In genomic region chr12:1590083-1590979, GRCh38 we compare ENCODE assay signal across 8 cellular contexts. TPM values are rescaled to one million over a fixed set of nuclear protein-coding genes. Genes with fewer than 3 reads are reported as not detected.
DNase-seq lines count a peak whose midpoint lies in the region; ATAC-seq and TF ChIP-seq lines count a peak whose summit lies in the region.

No MANE protein-coding gene starts in this region.

- TF ChIP-seq CTCF in right lobe of liver (IDR thresholded peaks at IDR 0.05) (no peak), tibial nerve (IDR thresholded peaks at IDR 0.05) (no peak)

- TF ChIP-seq POLR2A in right lobe of liver (IDR thresholded peaks at IDR 0.05) = no peak
- TF ChIP-seq POLR2A in tibial nerve (IDR thresholded peaks at IDR 0.05) = no peak

- H3K36me3 ChIP-seq in right lobe of liver (peaks cover 0 to 6% (median 0%) of the 10 kb centered on the region in 4 donors), tibial nerve (peaks cover 0 to 4% (median 0%) of the 10 kb centered on the region in 3 donors)

- H3K4me1 ChIP-seq in right lobe of liver = peaks cover 0 to 35% (median 9%) of the 10 kb centered on the region in 4 donors
- peaks cover 0 to 75% (median 29%) of the 10 kb centered on the region in 4 donors for H3K4me1 ChIP-seq in tibial nerve

- intact Hi-C loops in right lobe of liver (cut with DNase I) = no loop called here

- WGBS in right lobe of liver (ENCODE audit: insufficient coverage, low coverage, low lambda C conversion rate, missing lambda C conversion rate) = 55% methylated on average over 12 of the region's 12 CpGs
- 15 to 17% methylated on average over 12 of the region's 12 CpGs for WGBS in tibial nerve, 2 donors

- H3K27me3 ChIP-seq in right lobe of liver (no peaks in the 10 kb centered on the region), tibial nerve (no peaks in the 10 kb centered on the region)

- peak in 1 of 2 donors; percentile 16 for TF ChIP-seq EP300 in tibial nerve (IDR thresholded peaks at IDR 0.05)

- H3K4me3 ChIP-seq in right lobe of liver (peak overlapping the region in 2 of 3 donors; percentile 12 to 18), tibial nerve (peak overlapping the region; percentile 3 to 65 (median 21))

- DNase-seq in activated naive CD4-positive, alpha-beta T cell treated with Interleukin-2 at 50 U/mL for 16 hours = peak; percentile 8
- no peak for DNase-seq in activated naive CD4-positive, alpha-beta T cell treated with anti-CD3 and anti-CD28 coated beads, Interleukin-2, amount 50 U/mL, for 16 hours
- peak; percentile 28 for DNase-seq in cerebellum (ENCODE audit: low spot score)
- no peak for DNase-seq in right lobe of liver
- DNase-seq in tibial nerve (ENCODE audit: low spot score in 2 of 2) = peak in 1 of 2 donors; percentile 45
- DNase-seq in NCI-H1930 (lab: John Stamatoyannopoulos, UW) = no peak

- ATAC-seq in right lobe of liver = peak in 1 of 4 donors; percentile 3
- ATAC-seq in GM21526 (IDR thresholded peaks at IDR 0.05; ENCODE audit: low FRiP score, unreplicated experiment) = no peak
- ATAC-seq in HG03571 (IDR thresholded peaks at IDR 0.05; ENCODE audit: unreplicated experiment) = no peak

- H3K9me3 ChIP-seq in right lobe of liver = no peaks in the 10 kb centered on the region
- no peaks in the 10 kb centered on the region for H3K9me3 ChIP-seq in tibial nerve

- H3K27ac ChIP-seq in right lobe of liver (peak overlapping the region in 2 of 3 donors; percentile 16 to 17), tibial nerve (peak overlapping the region; percentile 8 to 98 (median 52))

RNA-seq across cellular contexts. Expression of gene FBXL14, which starts 4.0 kb away (rescaled TPM):
- total RNA-seq in cerebellum (17.2 TPM), right lobe of liver (1 to 10 TPM; 4.7 to 6.8 (median 5.4) TPM), tibial nerve (10 to 100 TPM; 11.7 to 21.4 (median 17.3) TPM)

RNA-seq across cellular contexts. Expression of gene WNT5B, which starts 38.7 kb away (rescaled TPM):
- total RNA-seq in cerebellum = 4.9 TPM
- 1 to 10 TPM in 4 of 6 experiments, under 1 TPM in 2; 0.43 to 8.1 (median 1.5) TPM for total RNA-seq in right lobe of liver
- total RNA-seq in tibial nerve = 10 to 100 TPM; 11.7 to 34.1 (median 17.6) TPM

Comparison
In these comparisons a context has a peak if more than half of its experiments do, and no peak if none do; other contexts are left out.
1. DNase-seq: peak in activated naive CD4-positive, alpha-beta T cell treated with Interleukin-2 at 50 U/mL for 16 hours (single experiment) and cerebellum (single experiment); none in activated naive CD4-positive, alpha-beta T cell treated with anti-CD3 and anti-CD28 coated beads, Interleukin-2, amount 50 U/mL, for 16 hours (single experiment), right lobe of liver (0 of 3) and NCI-H1930 (0 of 2).